Comparison of ENCODE assay signal across 10 cellular contexts in the genomic region with DNA sequence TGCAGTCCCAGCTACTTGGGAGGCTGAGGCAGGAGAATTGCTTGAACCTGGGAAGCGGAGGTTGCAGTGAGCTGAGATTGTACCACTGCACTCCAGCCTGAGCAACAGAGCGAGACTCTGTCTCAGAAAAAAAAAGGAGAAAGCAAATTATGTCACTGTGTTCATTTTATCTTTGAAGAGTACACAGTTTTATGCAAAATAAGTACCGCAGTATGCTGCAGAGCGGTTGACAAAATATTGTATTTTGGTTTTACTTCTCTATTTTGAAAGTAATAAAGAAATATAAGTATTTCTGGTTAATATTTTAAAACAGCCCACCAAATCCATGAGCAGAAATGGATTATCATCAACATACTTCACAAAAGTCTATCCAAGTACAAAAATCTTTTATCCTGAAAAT. TPM values are rescaled to one million over a fixed set of nuclear protein-coding genes. Genes with fewer than 3 reads are reported as not detected.
DNase-seq lines count a peak whose midpoint lies in the region; ATAC-seq and TF ChIP-seq lines count a peak whose summit lies in the region.
"Not testable (repeated sequence)": the region's sequence is repeated elsewhere in the genome, so short reads cannot be mapped to it uniquely, and the experiment has no call there.
"Had no signal": no experiment of that assay in that cellular context is flagged by ENCODE, and none has a peak within 500 bp of the region (broad histone marks: within the 10 kb centered on the region; RNA-seq: fewer than 3 reads in every experiment).

No MANE protein-coding gene starts in this region.

- peak; percentile 25 for DNase-seq in GM20000 (ENCODE audit: low spot score)
- DNase-seq in T-helper 17 cell = not testable (repeated sequence)

- not testable (repeated sequence) for H3K4me3 Mint-ChIP-seq in T-helper 17 cell

- H3K27me3 Mint-ChIP-seq in T-helper 17 cell = not testable (repeated sequence)

- TF ChIP-seq CTCF in GM20000 (IDR thresholded peaks at IDR 0.05; ENCODE audit: extremely low read depth, missing control alignments) = not testable (repeated sequence)

- not testable (repeated sequence) for H3K27ac Mint-ChIP-seq in T-helper 17 cell

- not testable (repeated sequence) for H3K36me3 Mint-ChIP-seq in T-helper 17 cell (ENCODE audit: low read depth)

- ATAC-seq in GM18498 (IDR thresholded peaks at IDR 0.05; ENCODE audit: unreplicated experiment) (peak; percentile 45), GM18907 (IDR thresholded peaks at IDR 0.05; ENCODE audit: unreplicated experiment) (peak; percentile 45), HG02852 (IDR thresholded peaks at IDR 0.05; ENCODE audit: unreplicated experiment) (peak; percentile 52), HG03159 (IDR thresholded peaks at IDR 0.05; ENCODE audit: unreplicated experiment) (peak; percentile 48), HG03521 (IDR thresholded peaks at IDR 0.05; ENCODE audit: unreplicated experiment) (peak; percentile 48), T-helper 17 cell (peak; percentile 46)

- not testable (repeated sequence) for H3K9me3 ChIP-seq in T-helper 17 cell (ENCODE audit: control insufficient read depth, low read length, poor library complexity, severe bottlenecking)

- peaks cover 28% of the 10 kb centered on the region for H3K4me1 Mint-ChIP-seq in T-helper 17 cell

RNA-seq across cellular contexts. Expression of gene RFC1, which starts 5.6 kb away (rescaled TPM):
- 10 to 100 TPM; 72.5 to 86.3 TPM for total RNA-seq in T-helper 17 cell

RNA-seq across cellular contexts. Expression of gene KLB, which starts 46.1 kb away (rescaled TPM):
- total RNA-seq in T-helper 17 cell = under 1 TPM in 1 of 2 donors, not detected in 1; 0.05 TPM
- total RNA-seq: MCF 10A, NCI-H460, PC-3 had no signal
